In the genomic region with DNA sequence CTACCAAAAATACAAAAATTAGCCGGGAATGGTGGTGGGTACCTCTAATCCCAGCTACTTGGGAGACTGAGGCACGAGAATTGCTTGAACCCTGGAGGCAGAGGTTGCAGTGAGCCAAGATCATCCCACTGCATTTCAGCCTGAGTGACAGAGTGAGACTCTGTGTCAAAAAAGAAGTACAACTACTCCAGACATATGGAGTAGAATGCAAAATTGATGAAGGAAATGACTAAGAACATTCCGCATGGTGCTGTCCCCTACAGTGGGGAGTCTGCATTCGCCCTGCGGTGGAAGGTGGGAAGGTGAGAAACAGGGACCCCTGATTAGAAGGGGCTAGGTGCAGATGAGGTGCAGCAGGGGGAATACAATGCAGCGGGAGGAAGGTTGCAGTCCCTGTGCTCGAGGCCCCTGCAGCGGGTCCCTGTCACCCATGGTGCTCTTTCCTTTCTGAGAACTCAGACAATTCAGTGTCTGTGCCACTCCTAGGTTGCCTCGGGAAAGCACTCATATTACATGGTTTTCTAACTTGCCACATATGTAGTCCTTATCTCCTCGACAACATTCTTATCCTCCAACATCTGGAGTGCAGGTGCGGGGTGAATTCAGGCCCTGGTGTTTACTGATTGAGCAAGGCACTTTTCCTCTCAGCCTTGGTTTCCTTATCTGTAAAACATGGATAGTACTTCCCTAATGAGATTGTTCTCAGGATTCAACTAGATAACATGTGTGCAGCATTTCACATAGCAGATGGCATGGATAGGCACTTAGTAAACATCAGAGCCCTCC, we compare ENCODE assay signal across 8 cellular contexts. TPM values are rescaled to one million over a fixed set of nuclear protein-coding genes. Genes with fewer than 3 reads are reported as not detected.
DNase-seq lines count a peak whose midpoint lies in the region; TF ChIP-seq lines count a peak whose summit lies in the region.
"Had no signal": no experiment of that assay in that cellular context is flagged by ENCODE, and none has a peak within 500 bp of the region (broad histone marks: within the 10 kb centered on the region; RNA-seq: fewer than 3 reads in every experiment).

No MANE protein-coding gene starts in this region.

- H3K4me3 ChIP-seq in SK-N-SH (ENCODE audit: low read depth in 2 of 2, low read length in 1 of 2), result no peak overlapping the region
- no peak overlapping the region for H3K4me3 ChIP-seq in mesendoderm (ENCODE audit: low read length)

- H2AK5ac ChIP-seq in mesendoderm (ENCODE audit: low read length), result no peak overlapping the region

- no peak overlapping the region for H3K4ac ChIP-seq in mesendoderm (ENCODE audit: low read depth, low read length)

- H3F3A ChIP-seq in SK-N-SH (replicated peaks; ENCODE audit: insufficient read depth), result peaks cover 32% of the 10 kb centered on the region

- no peaks in the 10 kb centered on the region for H3K9me3 ChIP-seq in SK-N-SH

- H3K18ac ChIP-seq in mesendoderm (ENCODE audit: low read length), result no peak overlapping the region

- H3K56ac ChIP-seq in mesendoderm (ENCODE audit: low read length), result no peak overlapping the region

- H3K27me3 ChIP-seq in SK-N-SH (ENCODE audit: insufficient read depth) (no peaks in the 10 kb centered on the region), mesendoderm (ENCODE audit: insufficient read depth, low read length, poor library complexity) (no peaks in the 10 kb centered on the region)

- peak overlapping the region in 1 of 2 experiments; percentile 78; a peak in 2 of 4 replicates for H3K27ac ChIP-seq in SK-N-SH (ENCODE audit: low read depth in 2 of 2, low read length in 1 of 2)
- H3K27ac ChIP-seq in mesendoderm (ENCODE audit: low read depth, low read length), result no peak overlapping the region

- H3K9ac ChIP-seq in SK-N-SH (0 out of 2 replicates have a peak overlapping the region, but pooled peaks have one; percentile 11), mesendoderm (ENCODE audit: low read length) (no peak overlapping the region)

- no peak overlapping the region for H4K5ac ChIP-seq in mesendoderm (ENCODE audit: low read length)

- no peak overlapping the region for H2BK120ac ChIP-seq in mesendoderm (ENCODE audit: low read depth, low read length)

- H2BK15ac ChIP-seq in mesendoderm (replicated peaks; ENCODE audit: low read depth), result no peak overlapping the region

- DNase-seq in ELR (ENCODE audit: low read depth), result peak; percentile 56
- DNase-seq in SK-N-SH, result peak; percentile 57
- DNase-seq in mesendoderm, result peak; percentile 62
- DNase-seq in epidermal melanocyte (ENCODE audit: insufficient read length, low spot score), result no peak
- DNase-seq in NCI-H1930 (lab: John Stamatoyannopoulos, UW), result no peak
- no peak for DNase-seq in cortex of kidney (lab: John Stamatoyannopoulos, UW)
- DNase-seq: activated T-cell treated with anti-CD3 and anti-CD28 coated beads, Interleukin-2, amount 50 U/mL, for 1 hour; cerebellar nuclear complex had no signal

- POLR2A ChIA-PET in SK-N-SH (lab: Yijun Ruan, JAX), result no interaction called here

- H3K9me2 ChIP-seq in SK-N-SH, result no peaks in the 10 kb centered on the region

- no peak overlapping the region for H2AFZ ChIP-seq in SK-N-SH (ENCODE audit: low read depth)

- no peaks in the 10 kb centered on the region for H3K79me1 ChIP-seq in mesendoderm (ENCODE audit: low read length)

- 48% methylated on average over 11 of the region's 11 CpGs for WGBS in SK-N-SH (ENCODE audit: low lambda C conversion rate)
- WGBS in mesendoderm (ENCODE audit: extremely low coverage, insufficient coverage, low lambda C conversion rate), result no CpG with 5 or more reads among the region's 11 CpGs

- no peak for TF ChIP-seq CTCF in SK-N-SH (IDR thresholded peaks at IDR 0.05)

- CTCF ChIA-PET in SK-N-SH (lab: Yijun Ruan, JAX), result interaction anchor here (0.7 to 20.0 kb wide), 16 partner anchors 8 to 619 kb away, joined by 3 to 955 read pairs (median 11); partner anchors contain the start of genes CLCF1, PPP1CA, RAD9A and SPTBN2

- H3K36me3 ChIP-seq in SK-N-SH (replicated peaks in 1 of 2; ENCODE audit: control insufficient read depth in 1 of 2, insufficient read depth in 2 of 2, low read length in 1 of 2) (no peaks in the 10 kb centered on the region), mesendoderm (ENCODE audit: control insufficient read depth, insufficient read depth, low read length) (no peaks in the 10 kb centered on the region)

- no peak overlapping the region for H3K23ac ChIP-seq in mesendoderm (ENCODE audit: low read length)

- H3K4me2 ChIP-seq in SK-N-SH (no peak overlapping the region), mesendoderm (ENCODE audit: low read length) (no peak overlapping the region)

- peaks cover 10 to 42% of the 10 kb centered on the region in 2 experiments; a peak in 1 of 4 replicates for H3K4me1 ChIP-seq in SK-N-SH (ENCODE audit: control insufficient read depth in 1 of 2, insufficient read depth in 2 of 2, low read depth in 1 of 2, low read length in 1 of 2)
- H3K4me1 ChIP-seq in mesendoderm (ENCODE audit: control insufficient read depth, low read depth, low read length), result peaks cover 3% of the 10 kb centered on the region

- H4K8ac ChIP-seq in mesendoderm (ENCODE audit: low read depth, low read length), result no peak overlapping the region

- TF ChIP-seq RAD21 in SK-N-SH (IDR thresholded peaks at IDR 0.05; ENCODE audit: low read length), result no peak

- H3K79me2 ChIP-seq in SK-N-SH (ENCODE audit: insufficient read depth), result peaks cover 16% of the 10 kb centered on the region
- no peaks in the 10 kb centered on the region for H3K79me2 ChIP-seq in mesendoderm (ENCODE audit: control insufficient read depth, insufficient read depth, low read length)

- no peak overlapping the region for H2BK5ac ChIP-seq in mesendoderm (ENCODE audit: low read length)

- TF ChIP-seq EP300 in SK-N-SH (IDR thresholded peaks at IDR 0.05; ENCODE audit: borderline replicate concordance in 1 of 2, low read depth in 1 of 2, low read length in 1 of 2), result peak in 1 of 2 experiments; percentile 73; a peak in 1 of 4 replicates

- peaks cover 3% of the 10 kb centered on the region; the same call in 1 of the 2 replicates for H4K20me1 ChIP-seq in SK-N-SH (ENCODE audit: insufficient read depth)

TF ChIP-seq in SK-N-SH, 30 proteins besides CTCF, POLR2A, EP300 and RAD21:
- TF ChIP-seq CHD2 (IDR thresholded peaks at IDR 0.05; ENCODE audit: low read length, partially characterized antibody), result peak; percentile 77
- no peak for TF ChIP-seq NFIC (IDR thresholded peaks at IDR 0.05; ENCODE audit: borderline replicate concordance)
- TF ChIP-seq FOXJ3 (CRISPR knock-in tag; IDR thresholded peaks at IDR 0.05), result peak; percentile 96
- peak; percentile 99 for TF ChIP-seq GATA2 (CRISPR knock-in tag; IDR thresholded peaks at IDR 0.05)
- peak; percentile 64 for TF ChIP-seq TCF12 (IDR thresholded peaks at IDR 0.05)
- no peak for TF ChIP-seq IRF3 (IDR thresholded peaks at IDR 0.05; ENCODE audit: low read depth, low read length)
- TF ChIP-seq, protein P1, sequence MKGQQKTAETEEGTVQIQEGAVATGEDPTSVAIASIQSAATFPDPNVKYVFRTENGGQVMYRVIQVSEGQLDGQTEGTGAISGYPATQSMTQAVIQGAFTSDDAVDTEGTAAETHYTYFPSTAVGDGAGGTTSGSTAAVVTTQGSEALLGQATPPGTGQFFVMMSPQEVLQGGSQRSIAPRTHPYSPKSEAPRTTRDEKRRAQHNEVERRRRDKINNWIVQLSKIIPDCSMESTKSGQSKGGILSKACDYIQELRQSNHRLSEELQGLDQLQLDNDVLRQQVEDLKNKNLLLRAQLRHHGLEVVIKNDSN (IDR thresholded peaks at IDR 0.05; ENCODE audit: borderline replicate concordance, low read depth), result no peak
- TF ChIP-seq MXI1 (IDR thresholded peaks at IDR 0.05; ENCODE audit: low read depth, low read length), result peak; percentile 12; the same call in 1 of the 2 replicates
- TF ChIP-seq RCOR1 (IDR thresholded peaks at IDR 0.05; ENCODE audit: low read length), result peak; percentile 97

RNA-seq across cellular contexts. Expression of gene POLD4, which starts 5.2 kb away (rescaled TPM):
- 80.4 and 89.4 TPM in 2 replicates for polyA plus RNA-seq in SK-N-SH (2012; rRNA removed)
- polyA plus RNA-seq in SK-N-SH (2012; cell fraction: cytosol; rRNA removed), result 38.1 and 46.2 TPM in 2 replicates
- polyA plus RNA-seq in SK-N-SH (2012; cell fraction: nucleus; rRNA removed), result 161 and 245 TPM in 2 replicates
- polyA plus RNA-seq in mesendoderm (2013, experiment 1 of 2), result 16.0 TPM
- polyA plus RNA-seq in mesendoderm (2013, experiment 2 of 2), result 16.4 TPM

RNA-seq across cellular contexts. Expression of gene CLCF1, which starts 25.2 kb away (rescaled TPM):
- polyA plus RNA-seq in SK-N-SH (2012; rRNA removed), result 27.0 and 27.7 TPM in 2 replicates
- 13.3 and 17.5 TPM in 2 replicates for polyA plus RNA-seq in SK-N-SH (2012; cell fraction: cytosol; rRNA removed)
- 61.9 and 75.9 TPM in 2 replicates for polyA plus RNA-seq in SK-N-SH (2012; cell fraction: nucleus; rRNA removed)
- 1.3 TPM for polyA plus RNA-seq in mesendoderm (2013, experiment 1 of 2)
- 1.2 TPM for polyA plus RNA-seq in mesendoderm (2013, experiment 2 of 2)

RNA-seq across cellular contexts. Expression of gene RAD9A, which starts 43.6 kb away (rescaled TPM):
- polyA plus RNA-seq in SK-N-SH (2012; rRNA removed), result 21.5 and 22.3 TPM in 2 replicates
- 4.8 and 8.6 TPM in 2 replicates for polyA plus RNA-seq in SK-N-SH (2012; cell fraction: cytosol; rRNA removed)
- polyA plus RNA-seq in SK-N-SH (2012; cell fraction: nucleus; rRNA removed), result 100 and 114 TPM in 2 replicates
- 16.4 TPM for polyA plus RNA-seq in mesendoderm (2013, experiment 1 of 2)
- 14.7 TPM for polyA plus RNA-seq in mesendoderm (2013, experiment 2 of 2)

RNA-seq across cellular contexts. Expression of gene SSH3, which starts 44.8 kb away (rescaled TPM):
- polyA plus RNA-seq in SK-N-SH (2012; rRNA removed), result 13.5 and 17.1 TPM in 2 replicates
- polyA plus RNA-seq in SK-N-SH (2012; cell fraction: cytosol; rRNA removed), result 4.0 and 7.0 TPM in 2 replicates
- polyA plus RNA-seq in SK-N-SH (2012; cell fraction: nucleus; rRNA removed), result 73.4 and 77.8 TPM in 2 replicates
- polyA plus RNA-seq in mesendoderm (2013, experiment 1 of 2), result 27.4 TPM
- polyA plus RNA-seq in mesendoderm (2013, experiment 2 of 2), result 28.5 TPM

RNA-seq across cellular contexts. Expression of gene PPP1CA, which starts 53.5 kb away (rescaled TPM):
- 210 and 261 TPM in 2 replicates for polyA plus RNA-seq in SK-N-SH (2012; rRNA removed)
- 130 and 175 TPM in 2 replicates for polyA plus RNA-seq in SK-N-SH (2012; cell fraction: cytosol; rRNA removed)
- polyA plus RNA-seq in SK-N-SH (2012; cell fraction: nucleus; rRNA removed), result 181 and 248 TPM in 2 replicates
- 216 TPM for polyA plus RNA-seq in mesendoderm (2013, experiment 1 of 2)
- polyA plus RNA-seq in mesendoderm (2013, experiment 2 of 2), result 212 TPM

Comparison
In these comparisons a context has a peak if more than half of its experiments do, and no peak if none do; other contexts are left out.
1. DNase-seq: peak in ELR (single experiment), SK-N-SH (single experiment) and mesendoderm (single experiment); none in epidermal melanocyte (single experiment), NCI-H1930 (0 of 2) and cortex of kidney (single experiment).